ENCODE assay signal across 19 cellular contexts in the genomic region with DNA sequence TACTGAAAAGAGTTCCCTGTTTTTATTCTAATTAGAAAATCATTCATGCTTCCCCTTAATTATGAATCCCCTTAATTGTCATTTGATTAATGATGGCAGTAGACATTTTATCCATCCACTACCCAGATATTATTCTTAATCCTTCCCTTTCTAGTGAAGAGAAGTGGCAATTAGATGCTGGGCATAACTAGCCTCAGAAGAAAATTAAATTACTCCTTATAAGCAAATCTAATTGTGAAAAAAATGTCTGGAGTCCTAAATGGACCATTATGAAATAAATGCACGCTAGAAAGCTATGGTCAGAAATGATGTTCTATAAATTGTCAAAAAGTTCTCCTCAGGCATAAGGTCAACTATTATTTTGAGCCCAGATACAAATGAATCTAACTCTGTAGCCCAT. TPM values are rescaled to one million over a fixed set of nuclear protein-coding genes. Genes with fewer than 3 reads are reported as not detected.
"Had no signal": no experiment of that assay in that cellular context is flagged by ENCODE, and none has a peak within 500 bp of the region (broad histone marks: within the 10 kb centered on the region; RNA-seq: fewer than 3 reads in every experiment).

No MANE protein-coding gene starts in this region.

- H3K36me3 Mint-ChIP-seq: mesothelial cell of epicardium had no signal

- H3K9me3 ChIP-seq: esophagus muscularis mucosa, gastroesophageal sphincter, heart left ventricle, left lung, lower lobe of right lung, mucosa of descending colon had no signal

- H3K79me2 ChIP-seq: hepatocyte had no signal

- ATAC-seq: foreskin keratinocyte, gastroesophageal sphincter, heart left ventricle, left cardiac atrium, left lung, left ventricle myocardium superior, lower lobe of right lung, mucosa of descending colon had no signal

- H3K27ac ChIP-seq: coronary artery, esophagus muscularis mucosa, foreskin keratinocyte, gastroesophageal sphincter, heart left ventricle, hepatocyte, left lung, lower lobe of right lung had no signal

- H3K27ac Mint-ChIP-seq: mesothelial cell of epicardium, naive B cell had no signal

- H3K4me1 ChIP-seq: lower lobe of right lung had no signal

- H3K27me3 Mint-ChIP-seq: naive B cell had no signal

- H3K4me2 ChIP-seq: hepatocyte had no signal

- H3K36me3 ChIP-seq: esophagus muscularis mucosa, gastroesophageal sphincter, heart left ventricle, left lung, lower lobe of right lung had no signal

- H2AFZ ChIP-seq: hepatocyte had no signal

- H3K4me3 ChIP-seq: coronary artery, esophagus muscularis mucosa, gastroesophageal sphincter, heart left ventricle, hepatocyte, left lung, lower lobe of right lung, mucosa of descending colon had no signal

- DNase-seq: dermis blood vessel endothelial cell; dorsolateral prefrontal cortex; effector CD4-positive, alpha-beta T cell; effector memory CD4-positive, alpha-beta T cell; foreskin keratinocyte; heart left ventricle; left cardiac atrium; left lung; left ventricle myocardium superior; lower lobe of right lung; mucosa of descending colon; naive B cell had no signal

- H3K4me3 Mint-ChIP-seq: mesothelial cell of epicardium had no signal

RNA-seq across cellular contexts. Expression of gene ABCB1, which starts 4.5 kb away (rescaled TPM):
- total RNA-seq: foreskin keratinocyte, myocyte had no signal
- polyA plus RNA-seq: foreskin keratinocyte had no signal

RNA-seq across cellular contexts. Expression of gene RUNDC3B, which starts 32.1 kb away (rescaled TPM):
- total RNA-seq: epithelial cell of proximal tubule, mesothelial cell of epicardium had no signal
